ENCODE assay signal across 1 cellular context in genomic region chr15:90946941-90947576, GRCh38.
TF ChIP-seq lines count a peak whose summit lies in the region.

No MANE protein-coding gene starts in this region.

TF ChIP-seq in HCT116, 20 proteins besides CTCF, POLR2A, EP300 and RAD21:
- TF ChIP-seq ZBTB33 (IDR thresholded peaks at IDR 0.05; ENCODE audit: extremely low read depth, insufficient replicate concordance, low read length): no peak
